Comparison of ENCODE assay signal across 1 cellular context in the genomic region with DNA sequence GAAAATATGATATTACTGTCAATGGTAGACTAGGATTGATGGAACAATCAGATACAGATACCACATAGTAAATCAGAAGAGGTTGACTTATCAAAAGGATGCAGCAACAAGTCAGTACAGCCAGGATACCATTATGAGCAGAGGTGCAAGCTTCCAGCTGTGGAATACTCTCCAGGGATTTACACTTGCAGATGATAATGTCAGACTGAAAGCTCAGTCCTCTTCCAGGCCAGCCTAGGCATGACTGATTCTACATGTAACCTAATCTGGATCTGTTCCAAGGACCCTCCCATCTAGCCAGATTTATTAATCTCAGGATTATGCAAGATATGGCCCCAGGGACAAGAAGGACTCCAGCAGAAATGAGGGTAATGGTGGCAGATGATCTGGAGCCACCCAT.
TF ChIP-seq lines count a peak whose summit lies in the region.

No MANE protein-coding gene starts in this region.

TF ChIP-seq in GM12878, 131 proteins besides CTCF, POLR2A, EP300 and RAD21 (continued from another document):
- TF ChIP-seq, protein P1, sequence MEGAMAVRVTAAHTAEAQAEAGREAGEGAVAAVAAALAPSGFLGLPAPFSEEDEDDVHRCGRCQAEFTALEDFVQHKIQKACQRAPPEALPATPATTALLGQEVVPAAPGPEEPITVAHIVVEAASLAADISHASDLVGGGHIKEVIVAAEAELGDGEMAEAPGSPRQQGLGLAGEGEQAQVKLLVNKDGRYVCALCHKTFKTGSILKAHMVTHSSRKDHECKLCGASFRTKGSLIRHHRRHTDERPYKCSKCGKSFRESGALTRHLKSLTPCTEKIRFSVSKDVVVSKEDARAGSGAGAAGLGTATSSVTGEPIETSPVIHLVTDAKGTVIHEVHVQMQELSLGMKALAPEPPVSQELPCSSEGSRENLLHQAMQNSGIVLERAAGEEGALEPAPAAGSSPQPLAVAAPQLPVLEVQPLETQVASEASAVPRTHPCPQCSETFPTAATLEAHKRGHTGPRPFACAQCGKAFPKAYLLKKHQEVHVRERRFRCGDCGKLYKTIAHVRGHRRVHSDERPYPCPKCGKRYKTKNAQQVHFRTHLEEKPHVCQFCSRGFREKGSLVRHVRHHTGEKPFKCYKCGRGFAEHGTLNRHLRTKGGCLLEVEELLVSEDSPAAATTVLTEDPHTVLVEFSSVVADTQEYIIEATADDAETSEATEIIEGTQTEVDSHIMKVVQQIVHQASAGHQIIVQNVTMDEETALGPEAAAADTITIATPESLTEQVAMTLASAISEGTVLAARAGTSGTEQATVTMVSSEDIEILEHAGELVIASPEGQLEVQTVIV (IDR thresholded peaks at IDR 0.05; ENCODE audit: borderline replicate concordance, partially characterized antibody): no peak
- TF ChIP-seq CEBPB (IDR thresholded peaks at IDR 0.05; ENCODE audit: borderline replicate concordance in 1 of 2, low read depth in 2 of 2, low read length in 2 of 2) (no peak), BCL11A (IDR thresholded peaks at IDR 0.05; ENCODE audit: low read depth, low read length) (no peak), ESRRA (IDR thresholded peaks at IDR 0.05; ENCODE audit: low read length) (no peak), SUZ12 (IDR thresholded peaks at IDR 0.05; ENCODE audit: unreplicated experiment) (no peak), SMARCA5 (IDR thresholded peaks at IDR 0.05) (no peak), MXI1 (IDR thresholded peaks at IDR 0.05; ENCODE audit: low read depth, low read length) (no peak), ATF7 (IDR thresholded peaks at IDR 0.05; ENCODE audit: low read depth) (no peak), BMI1 (IDR thresholded peaks at IDR 0.05; ENCODE audit: borderline replicate concordance) (no peak), GABPA (IDR thresholded peaks at IDR 0.05; ENCODE audit: low read depth) (no peak), CBFB (IDR thresholded peaks at IDR 0.05; ENCODE audit: low read depth) (no peak), BACH1 (IDR thresholded peaks at IDR 0.05; ENCODE audit: borderline replicate concordance) (no peak)
- TF ChIP-seq, protein P2, sequence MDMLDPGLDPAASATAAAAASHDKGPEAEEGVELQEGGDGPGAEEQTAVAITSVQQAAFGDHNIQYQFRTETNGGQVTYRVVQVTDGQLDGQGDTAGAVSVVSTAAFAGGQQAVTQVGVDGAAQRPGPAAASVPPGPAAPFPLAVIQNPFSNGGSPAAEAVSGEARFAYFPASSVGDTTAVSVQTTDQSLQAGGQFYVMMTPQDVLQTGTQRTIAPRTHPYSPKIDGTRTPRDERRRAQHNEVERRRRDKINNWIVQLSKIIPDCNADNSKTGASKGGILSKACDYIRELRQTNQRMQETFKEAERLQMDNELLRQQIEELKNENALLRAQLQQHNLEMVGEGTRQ (IDR thresholded peaks at IDR 0.05; ENCODE audit: borderline replicate concordance, low read depth, low read length): no peak
- TF ChIP-seq, protein P3, sequence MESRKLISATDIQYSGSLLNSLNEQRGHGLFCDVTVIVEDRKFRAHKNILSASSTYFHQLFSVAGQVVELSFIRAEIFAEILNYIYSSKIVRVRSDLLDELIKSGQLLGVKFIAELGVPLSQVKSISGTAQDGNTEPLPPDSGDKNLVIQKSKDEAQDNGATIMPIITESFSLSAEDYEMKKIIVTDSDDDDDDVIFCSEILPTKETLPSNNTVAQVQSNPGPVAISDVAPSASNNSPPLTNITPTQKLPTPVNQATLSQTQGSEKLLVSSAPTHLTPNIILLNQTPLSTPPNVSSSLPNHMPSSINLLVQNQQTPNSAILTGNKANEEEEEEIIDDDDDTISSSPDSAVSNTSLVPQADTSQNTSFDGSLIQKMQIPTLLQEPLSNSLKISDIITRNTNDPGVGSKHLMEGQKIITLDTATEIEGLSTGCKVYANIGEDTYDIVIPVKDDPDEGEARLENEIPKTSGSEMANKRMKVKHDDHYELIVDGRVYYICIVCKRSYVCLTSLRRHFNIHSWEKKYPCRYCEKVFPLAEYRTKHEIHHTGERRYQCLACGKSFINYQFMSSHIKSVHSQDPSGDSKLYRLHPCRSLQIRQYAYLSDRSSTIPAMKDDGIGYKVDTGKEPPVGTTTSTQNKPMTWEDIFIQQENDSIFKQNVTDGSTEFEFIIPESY (IDR thresholded peaks at IDR 0.05): no peak
- TF ChIP-seq, protein P4, sequence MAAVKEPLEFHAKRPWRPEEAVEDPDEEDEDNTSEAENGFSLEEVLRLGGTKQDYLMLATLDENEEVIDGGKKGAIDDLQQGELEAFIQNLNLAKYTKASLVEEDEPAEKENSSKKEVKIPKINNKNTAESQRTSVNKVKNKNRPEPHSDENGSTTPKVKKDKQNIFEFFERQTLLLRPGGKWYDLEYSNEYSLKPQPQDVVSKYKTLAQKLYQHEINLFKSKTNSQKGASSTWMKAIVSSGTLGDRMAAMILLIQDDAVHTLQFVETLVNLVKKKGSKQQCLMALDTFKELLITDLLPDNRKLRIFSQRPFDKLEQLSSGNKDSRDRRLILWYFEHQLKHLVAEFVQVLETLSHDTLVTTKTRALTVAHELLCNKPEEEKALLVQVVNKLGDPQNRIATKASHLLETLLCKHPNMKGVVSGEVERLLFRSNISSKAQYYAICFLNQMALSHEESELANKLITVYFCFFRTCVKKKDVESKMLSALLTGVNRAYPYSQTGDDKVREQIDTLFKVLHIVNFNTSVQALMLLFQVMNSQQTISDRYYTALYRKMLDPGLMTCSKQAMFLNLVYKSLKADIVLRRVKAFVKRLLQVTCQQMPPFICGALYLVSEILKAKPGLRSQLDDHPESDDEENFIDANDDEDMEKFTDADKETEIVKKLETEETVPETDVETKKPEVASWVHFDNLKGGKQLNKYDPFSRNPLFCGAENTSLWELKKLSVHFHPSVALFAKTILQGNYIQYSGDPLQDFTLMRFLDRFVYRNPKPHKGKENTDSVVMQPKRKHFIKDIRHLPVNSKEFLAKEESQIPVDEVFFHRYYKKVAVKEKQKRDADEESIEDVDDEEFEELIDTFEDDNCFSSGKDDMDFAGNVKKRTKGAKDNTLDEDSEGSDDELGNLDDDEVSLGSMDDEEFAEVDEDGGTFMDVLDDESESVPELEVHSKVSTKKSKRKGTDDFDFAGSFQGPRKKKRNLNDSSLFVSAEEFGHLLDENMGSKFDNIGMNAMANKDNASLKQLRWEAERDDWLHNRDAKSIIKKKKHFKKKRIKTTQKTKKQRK (IDR thresholded peaks at IDR 0.05; ENCODE audit: low read depth, low read length): no peak
- TF ChIP-seq, protein P5, sequence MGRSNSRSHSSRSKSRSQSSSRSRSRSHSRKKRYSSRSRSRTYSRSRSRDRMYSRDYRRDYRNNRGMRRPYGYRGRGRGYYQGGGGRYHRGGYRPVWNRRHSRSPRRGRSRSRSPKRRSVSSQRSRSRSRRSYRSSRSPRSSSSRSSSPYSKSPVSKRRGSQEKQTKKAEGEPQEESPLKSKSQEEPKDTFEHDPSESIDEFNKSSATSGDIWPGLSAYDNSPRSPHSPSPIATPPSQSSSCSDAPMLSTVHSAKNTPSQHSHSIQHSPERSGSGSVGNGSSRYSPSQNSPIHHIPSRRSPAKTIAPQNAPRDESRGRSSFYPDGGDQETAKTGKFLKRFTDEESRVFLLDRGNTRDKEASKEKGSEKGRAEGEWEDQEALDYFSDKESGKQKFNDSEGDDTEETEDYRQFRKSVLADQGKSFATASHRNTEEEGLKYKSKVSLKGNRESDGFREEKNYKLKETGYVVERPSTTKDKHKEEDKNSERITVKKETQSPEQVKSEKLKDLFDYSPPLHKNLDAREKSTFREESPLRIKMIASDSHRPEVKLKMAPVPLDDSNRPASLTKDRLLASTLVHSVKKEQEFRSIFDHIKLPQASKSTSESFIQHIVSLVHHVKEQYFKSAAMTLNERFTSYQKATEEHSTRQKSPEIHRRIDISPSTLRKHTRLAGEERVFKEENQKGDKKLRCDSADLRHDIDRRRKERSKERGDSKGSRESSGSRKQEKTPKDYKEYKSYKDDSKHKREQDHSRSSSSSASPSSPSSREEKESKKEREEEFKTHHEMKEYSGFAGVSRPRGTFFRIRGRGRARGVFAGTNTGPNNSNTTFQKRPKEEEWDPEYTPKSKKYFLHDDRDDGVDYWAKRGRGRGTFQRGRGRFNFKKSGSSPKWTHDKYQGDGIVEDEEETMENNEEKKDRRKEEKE (IDR thresholded peaks at IDR 0.05): no peak
